In the genomic region with DNA sequence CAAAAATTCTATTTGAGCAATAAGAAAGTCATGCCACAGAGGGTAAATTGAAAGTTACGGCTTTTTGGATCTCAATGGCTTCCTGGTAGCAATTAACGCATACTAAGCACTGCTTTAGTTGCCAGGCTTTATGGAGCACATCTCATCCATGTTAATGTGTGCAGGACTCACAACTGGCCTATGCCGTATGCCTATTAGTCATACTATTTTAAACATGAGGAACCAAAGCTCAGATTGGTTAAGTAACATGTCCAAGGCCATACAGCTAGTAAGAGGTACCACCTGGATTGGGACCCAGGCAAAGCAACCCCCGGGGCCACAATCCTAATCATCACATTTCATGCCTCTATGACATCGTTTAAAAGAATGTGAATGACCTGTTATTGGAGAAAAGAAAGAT, we compare ENCODE assay signal across 18 cellular contexts. TPM values are rescaled to one million over a fixed set of nuclear protein-coding genes. Genes with fewer than 3 reads are reported as not detected.
DNase-seq lines count a peak whose midpoint lies in the region; ATAC-seq and TF ChIP-seq lines count a peak whose summit lies in the region.
"Had no signal": no experiment of that assay in that cellular context is flagged by ENCODE, and none has a peak within 500 bp of the region (broad histone marks: within the 10 kb centered on the region; RNA-seq: fewer than 3 reads in every experiment).

No MANE protein-coding gene starts in this region.

- no peaks in the 10 kb centered on the region for H3K27me3 ChIP-seq in foreskin keratinocyte
- H3K27me3 ChIP-seq: BLaER1 treated with 17β-estradiol and CSF1 and Interleukin-3, amounts not matched to agents 10 nM and 100 nM had no signal

- ATAC-seq in foreskin keratinocyte (peak; percentile 30), left colon (no peak)
- no peak for ATAC-seq in activated CD8-positive, alpha-beta T cell treated with anti-CD3 and anti-CD28 coated beads for 36 hours
- ATAC-seq: CD8-positive, alpha-beta T cell had no signal

- H3K27me3 Mint-ChIP-seq in activated CD8-positive, alpha-beta T cell treated with anti-CD3 and anti-CD28 coated beads for 36 hours = no peaks in the 10 kb centered on the region

- peak; percentile 24 for DNase-seq in DMS79 treated with DMSO at 0.1 percent for 48 hours (lab: John Stamatoyannopoulos, UW)
- no peak for DNase-seq in DMS79 (lab: John Stamatoyannopoulos, UW)
- no peak for DNase-seq in foreskin keratinocyte
- DNase-seq in left kidney (ENCODE audit: low read depth, low spot score) = peak; percentile 29
- DNase-seq in renal cortical epithelial cell (ENCODE audit: low read depth) = peak; percentile 75
- DNase-seq in NCI-H2029 treated with DMSO at 0.1 percent for 48 hours (lab: John Stamatoyannopoulos, UW) = no peak
- no peak for DNase-seq in left colon
- no peak for DNase-seq in activated CD8-positive, alpha-beta T cell treated with anti-CD3 and anti-CD28 coated beads for 36 hours
- DNase-seq: Calu3; CD8-positive, alpha-beta T cell; GM23248 had no signal

- POLR2A ChIA-PET in activated CD8-positive, alpha-beta T cell treated with anti-CD3 and anti-CD28 coated beads for 36 hours (lab: Charles Lee) = interaction anchor here (1.3 to 1.4 kb wide), 2 partner anchors 17 to 20 kb away, joined by 3 to 4 read pairs; no protein-coding TSS in a partner anchor

- H3K27ac ChIP-seq in foreskin keratinocyte = no peak overlapping the region
- H3K27ac ChIP-seq: 22Rv1; BLaER1 treated with 17β-estradiol and CSF1 and Interleukin-3, amounts not matched to agents 10 nM and 100 nM; GM23248; HL-60 had no signal

- H3K36me3 Mint-ChIP-seq in activated CD8-positive, alpha-beta T cell treated with anti-CD3 and anti-CD28 coated beads for 36 hours (ENCODE audit: low read depth) = peaks cover 4% of the 10 kb centered on the region

- H3K4me1 ChIP-seq in foreskin keratinocyte = peaks cover 9% of the 10 kb centered on the region

- CTCF ChIA-PET in activated CD8-positive, alpha-beta T cell treated with anti-CD3 and anti-CD28 coated beads for 36 hours (lab: Charles Lee) = interaction anchor here (0.9 to 1.4 kb wide), 2 partner anchors 11 to 13 kb away, joined by 4 read pairs; no protein-coding TSS in a partner anchor

- no peaks in the 10 kb centered on the region for H3K4me1 Mint-ChIP-seq in activated CD8-positive, alpha-beta T cell treated with anti-CD3 and anti-CD28 coated beads for 36 hours (ENCODE audit: low read depth)

- intact Hi-C loops in left colon (cut with DNase I, micrococcal nuclease) = no loop called here
- intact Hi-C loops in activated CD8-positive, alpha-beta T cell treated with anti-CD3 and anti-CD28 coated beads for 36 hours (cut with micrococcal nuclease) = no loop called here

- H3K27ac Mint-ChIP-seq in activated CD8-positive, alpha-beta T cell treated with anti-CD3 and anti-CD28 coated beads for 36 hours = no peak overlapping the region
- H3K27ac Mint-ChIP-seq: CD8-positive, alpha-beta T cell had no signal

- H3K4me3 Mint-ChIP-seq in activated CD8-positive, alpha-beta T cell treated with anti-CD3 and anti-CD28 coated beads for 36 hours = no peak overlapping the region
- H3K4me3 Mint-ChIP-seq: CD8-positive, alpha-beta T cell had no signal

- no peaks in the 10 kb centered on the region for H3K9me3 Mint-ChIP-seq in activated CD8-positive, alpha-beta T cell treated with anti-CD3 and anti-CD28 coated beads for 36 hours
- H3K9me3 Mint-ChIP-seq: CD8-positive, alpha-beta T cell had no signal

- no peak for TF ChIP-seq CTCF in foreskin keratinocyte (conservative IDR thresholded peaks at IDR 0.05)
- TF ChIP-seq CTCF in activated CD8-positive, alpha-beta T cell treated with anti-CD3 and anti-CD28 coated beads for 36 hours (IDR thresholded peaks at IDR 0.05) = no peak

RNA-seq across cellular contexts. Expression of gene DAPP1, which starts 17.1 kb away (rescaled TPM):
- total RNA-seq in foreskin keratinocyte = 54.2 and 60.6 TPM in 2 replicates
- polyA plus RNA-seq in foreskin keratinocyte = 16.7 and 18.5 TPM in 2 replicates
- 3.4 and 82.3 TPM in 2 replicates for total RNA-seq in renal cortical epithelial cell
- 1 to 10 TPM; 2.0 to 3.4 TPM for total RNA-seq in left colon
- total RNA-seq in activated CD8-positive, alpha-beta T cell treated with anti-CD3 and anti-CD28 coated beads for 36 hours = 10 to 100 TPM; 11.7 to 12.3 TPM
- total RNA-seq: A673, GM23248, H4, HT1080 had no signal
- polyA plus RNA-seq: AG04450, GM23248 had no signal

Comparison
In these comparisons a context has a peak if more than half of its experiments do, and no peak if none do; other contexts are left out.
1. DNase-seq: peak in DMS79 treated with DMSO at 0.1 percent for 48 hours (single experiment), left kidney (single experiment) and renal cortical epithelial cell (single experiment); none in DMS79 (single experiment), foreskin keratinocyte (0 of 2), NCI-H2029 treated with DMSO at 0.1 percent for 48 hours (single experiment), left colon (0 of 2) and activated CD8-positive, alpha-beta T cell treated with anti-CD3 and anti-CD28 coated beads for 36 hours (single experiment).